ENCODE assay signal across 8 cellular contexts in the genomic region with DNA sequence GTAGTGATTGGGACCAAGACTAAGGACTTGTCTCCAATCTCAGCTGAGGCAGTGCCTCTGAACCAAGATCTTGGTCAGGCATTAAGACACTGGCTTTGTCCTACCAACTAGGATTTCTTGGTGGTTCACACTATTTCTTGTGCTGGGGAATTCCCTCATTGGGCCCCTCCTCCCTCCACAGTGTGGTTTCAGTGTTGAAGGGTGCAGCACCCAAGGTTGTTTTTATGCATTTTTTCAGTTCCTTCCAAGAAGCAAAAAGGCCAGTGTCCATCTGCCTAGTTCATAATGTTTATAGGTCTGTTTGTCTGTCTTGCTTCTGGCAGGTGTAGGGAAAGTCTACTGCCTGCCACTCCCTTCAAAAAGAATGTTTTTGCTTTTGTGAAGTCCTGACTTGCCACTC. TPM values are rescaled to one million over a fixed set of nuclear protein-coding genes. Genes with fewer than 3 reads are reported as not detected.
A peak's percentile ranks its signal among the peaks of the same experiment; 100 is the strongest.
DNase-seq lines count a peak whose midpoint lies in the region; ATAC-seq and TF ChIP-seq lines count a peak whose summit lies in the region.

No MANE protein-coding gene starts in this region.

- no peak overlapping the region for H3K27ac ChIP-seq in right cardiac atrium (ENCODE audit: low read length)

- peak overlapping the region; percentile 73 to 87 for H3K27ac Mint-ChIP-seq in T-cell

- peak overlapping the region; percentile 76 for H3K9ac ChIP-seq in mucosa of stomach (ENCODE audit: low read length)

- no peak for TF ChIP-seq POLR2A in erythroblast (IDR thresholded peaks at IDR 0.05; ENCODE audit: low read length)

- peak overlapping the region; percentile 42 for H3K4me3 ChIP-seq in mucosa of stomach (ENCODE audit: low read length)
- H3K4me3 ChIP-seq in right cardiac atrium (ENCODE audit: low read length) = no peak overlapping the region

- H3K9me3 ChIP-seq in mucosa of stomach (ENCODE audit: control insufficient read depth, low read length) (no peaks in the 10 kb centered on the region), right cardiac atrium (ENCODE audit: control insufficient read depth, low read length) (no peaks in the 10 kb centered on the region)

- CTCF ChIA-PET in T-cell (lab: Charles Lee) = interaction anchor here in 1 of 2 donors (0.5 kb wide), 1 partner anchor 77 kb away, joined by 3 read pairs; no protein-coding TSS in a partner anchor

- intact Hi-C loops in right cardiac atrium (cut with DNase I) = no loop called here

- ATAC-seq in GM18867 (IDR thresholded peaks at IDR 0.05; ENCODE audit: unreplicated experiment) = peak; percentile 77
- peak; percentile 74 for ATAC-seq in GM21723 (IDR thresholded peaks at IDR 0.05; ENCODE audit: unreplicated experiment)
- ATAC-seq in T-cell (replicated peaks in 1 of 4) = peak; percentile 64 to 85 (median 77)
- ATAC-seq in right cardiac atrium = no peak

- POLR2A ChIA-PET in T-cell (lab: Charles Lee) = interaction anchor here (0.6 kb wide), 2 partner anchors 474 to 541 kb away, joined by 4 to 5 read pairs; no protein-coding TSS in a partner anchor

- H3K4me3 Mint-ChIP-seq in T-cell = peak overlapping the region; percentile 54 to 70 (median 57)

- no peaks in the 10 kb centered on the region for H3K27me3 Mint-ChIP-seq in T-cell

- peaks cover 20 to 24% (median 22%) of the 10 kb centered on the region in 3 donors for H3K4me1 Mint-ChIP-seq in T-cell

- peaks cover 28% of the 10 kb centered on the region for H3K36me3 Mint-ChIP-seq in T-cell

- DNase-seq in T-cell (peak in 13 of 34 experiments; percentile 26 to 51 (median 33)), right cardiac atrium (no peak), SIG-M5 treated with dmso at 0.1 percent for 504 hours (lab: John Stamatoyannopoulos, UW; ENCODE audit: unreplicated experiment) (no peak), SK-N-DZ (ENCODE audit: low spot score) (no peak), erythroblast (lab: John Stamatoyannopoulos, UW) (no peak)

- peaks cover 6% of the 10 kb centered on the region for H3K36me3 ChIP-seq in mucosa of stomach (ENCODE audit: control insufficient read depth, insufficient read depth, low read length)

- no peaks in the 10 kb centered on the region for H3K9me3 Mint-ChIP-seq in T-cell

- H3K4me1 ChIP-seq in mucosa of stomach (ENCODE audit: control insufficient read depth, insufficient read depth, low read length) (peaks cover 52% of the 10 kb centered on the region), right cardiac atrium (ENCODE audit: control insufficient read depth, insufficient read depth, low read length) (no peaks in the 10 kb centered on the region)

- H3K27me3 ChIP-seq in mucosa of stomach (ENCODE audit: control insufficient read depth, insufficient read depth, low read length) (no peaks in the 10 kb centered on the region), right cardiac atrium (ENCODE audit: control insufficient read depth, insufficient read depth) (no peaks in the 10 kb centered on the region)

RNA-seq across cellular contexts. Expression of gene ITPKA, which starts 10.6 kb away (rescaled TPM):
- total RNA-seq in T-cell (under 1 TPM in 1 of 5 donors, not detected in 4; 0.38 TPM), right cardiac atrium (1 to 10 TPM in 2 of 4 donors, under 1 TPM in 2; 0.36 to 1.4 (median 0.94) TPM)
- polyA plus RNA-seq in right cardiac atrium = 1.6 TPM
- 2.3 and 2.4 TPM in 2 replicates for polyA plus RNA-seq in SK-N-DZ (2014; cell fraction: cytosol; rRNA removed)
- polyA plus RNA-seq in SK-N-DZ (2014; cell fraction: nucleus; rRNA removed) = 3.8 and 7.2 TPM in 2 replicates

RNA-seq across cellular contexts. Expression of gene LTK, which starts 30.5 kb away (rescaled TPM):
- 10 to 100 TPM in 1 of 5 donors, 1 to 10 TPM in 4; 2.0 to 14.3 (median 6.8) TPM for total RNA-seq in T-cell
- total RNA-seq in right cardiac atrium = 1 to 10 TPM in 3 of 4 donors, under 1 TPM in 1; 0.95 to 1.5 (median 1.2) TPM
- polyA plus RNA-seq in right cardiac atrium = 1.6 TPM
- polyA plus RNA-seq in SK-N-DZ (2014; cell fraction: cytosol; rRNA removed) = 0.44 and 0.84 TPM in 2 replicates
- polyA plus RNA-seq in SK-N-DZ (2014; cell fraction: nucleus; rRNA removed) = 9.2 and 9.9 TPM in 2 replicates

Comparison
In these comparisons a context has a peak if more than half of its experiments do, and no peak if none do; other contexts are left out.
1. ATAC-seq: peak in GM18867 (single experiment), GM21723 (single experiment) and T-cell (4 of 4); none in right cardiac atrium (0 of 2).